28 cellular contexts compared by ENCODE assay signal in the genomic region with DNA sequence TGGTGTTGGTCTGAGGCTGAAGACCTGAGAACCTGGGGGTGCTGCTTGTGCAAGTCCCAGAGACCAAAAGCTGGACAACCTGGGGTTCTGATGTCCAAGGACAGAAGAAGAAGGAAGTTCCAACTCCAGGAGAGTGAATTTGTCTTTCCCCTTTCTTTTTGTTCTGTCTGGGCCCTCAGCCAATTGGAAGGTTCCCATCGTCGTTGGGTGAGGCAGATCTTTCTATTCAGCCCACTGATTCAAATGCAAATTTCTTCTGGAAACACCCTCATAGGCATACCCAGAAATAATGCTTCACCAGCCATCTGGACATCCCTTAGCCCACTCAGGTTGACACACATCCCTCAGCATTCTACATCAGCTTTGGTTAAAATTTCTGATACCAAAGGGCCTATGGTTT.
"Had no signal": no experiment of that assay in that cellular context is flagged by ENCODE, and none has a peak within 500 bp of the region (broad histone marks: within the 10 kb centered on the region; RNA-seq: fewer than 3 reads in every experiment).

No MANE protein-coding gene starts in this region.

- H3K4me1 ChIP-seq: colonic mucosa, esophagus muscularis mucosa, foreskin keratinocyte, gastroesophageal sphincter, heart right ventricle, prostate gland, right atrium auricular region, sigmoid colon, testis, tibial nerve, upper lobe of left lung had no signal

- H3K9me3 ChIP-seq: colonic mucosa, esophagus muscularis mucosa, gastroesophageal sphincter, heart right ventricle, mucosa of descending colon, prostate gland, right atrium auricular region, testis, upper lobe of left lung had no signal

- H3K36me3 ChIP-seq: colonic mucosa, esophagus muscularis mucosa, gastroesophageal sphincter, heart right ventricle, prostate gland, right atrium auricular region, sigmoid colon, tibial nerve, upper lobe of left lung had no signal

- H3K4me3 ChIP-seq: colonic mucosa, esophagus muscularis mucosa, gastroesophageal sphincter, heart right ventricle, lung, mucosa of descending colon, prostate gland, right atrium auricular region, sigmoid colon, testis, tibial nerve, upper lobe of left lung had no signal

- H3K27me3 ChIP-seq: colonic mucosa, right atrium auricular region, sigmoid colon, testis, tibial nerve, upper lobe of left lung had no signal

- FAIRE-seq: islet of Langerhans, urothelium cell line had no signal

- H3K27ac ChIP-seq: colonic mucosa, epithelial cell of prostate, esophagus muscularis mucosa, foreskin keratinocyte, gastroesophageal sphincter, heart right ventricle, prostate gland, right atrium auricular region, sigmoid colon, testis, tibial nerve, upper lobe of left lung had no signal

- DNase-seq: colonic mucosa; effector CD8-positive, alpha-beta T cell; endodermal cell; foreskin keratinocyte; glutamatergic neuron; heart right ventricle; hippocampal formation; kidney glomerular epithelial cell; left colon; mucosa of descending colon; naive B cell; nucleus accumbens; sigmoid colon; stimulated activated CD4-positive, alpha-beta T cell treated with anti-CD3 and anti-CD28 coated beads, Interleukin-2, amount 100 ng/mL, for 24 hours; stimulated activated CD4-positive, alpha-beta T cell treated with anti-CD3 and anti-CD28 coated beads, Interleukin-4, amount 100 ng/mL, for 24 hours; stimulated activated naive CD8-positive, alpha-beta T cell treated with anti-CD3 and anti-CD28 coated beads, Interleukin-15, Interleukin-2, amounts not matched to agents 100 U/mL and 50 U/mL, for 24 hours; substantia nigra; testis; upper lobe of left lung had no signal
